11 cellular contexts compared by ENCODE assay signal in the genomic region with DNA sequence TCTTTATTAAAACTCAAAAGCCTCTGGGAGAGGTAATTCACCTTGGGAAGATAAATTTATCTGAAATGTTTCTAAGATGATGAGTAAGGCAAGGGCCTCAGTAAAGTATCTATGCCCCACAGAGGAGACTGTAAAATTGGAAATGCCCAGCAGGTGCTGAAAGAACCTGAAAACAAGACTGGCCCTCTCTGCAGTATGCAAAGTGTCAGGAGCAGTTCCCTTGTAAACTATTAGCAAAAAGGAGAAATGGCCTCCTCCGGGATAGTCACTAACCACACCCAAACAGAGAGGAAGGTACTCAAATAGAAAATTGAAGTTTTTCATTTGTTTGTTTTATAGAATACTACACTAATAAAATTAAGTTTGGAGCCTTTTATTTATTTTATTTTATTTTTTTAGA.
A peak's percentile ranks its signal among the peaks of the same experiment; 100 is the strongest.
DNase-seq lines count a peak whose midpoint lies in the region; ATAC-seq, FAIRE-seq and TF ChIP-seq lines count a peak whose summit lies in the region.
"Had no signal": no experiment of that assay in that cellular context is flagged by ENCODE, and none has a peak within 500 bp of the region (broad histone marks: within the 10 kb centered on the region; RNA-seq: fewer than 3 reads in every experiment).

No MANE protein-coding gene starts in this region.

- no peak overlapping the region for H3K27ac ChIP-seq in mesenchymal stem cell (ENCODE audit: low read length, poor library complexity, severe bottlenecking)

- no peak for FAIRE-seq in GM19239 (lab: Jason Lieb, UNC)

- H3K9ac ChIP-seq in mesenchymal stem cell (ENCODE audit: low read length) = no peak overlapping the region

- H2AK5ac ChIP-seq in mesenchymal stem cell (ENCODE audit: low read length, severe bottlenecking) = no peak overlapping the region

- no peak overlapping the region for H2BK5ac ChIP-seq in mesenchymal stem cell (ENCODE audit: low read depth, low read length, poor library complexity, severe bottlenecking)

- H3K27me3 ChIP-seq in mesenchymal stem cell (ENCODE audit: control insufficient read depth in 1 of 2, insufficient read depth in 1 of 2, low read length in 2 of 2) = peaks cover 0 to 4% of the 10 kb centered on the region in 2 experiments

- H3K4me1 ChIP-seq in mesenchymal stem cell (ENCODE audit: control insufficient read depth, insufficient read depth, low read depth, low read length) = peaks cover 7% of the 10 kb centered on the region

- peak; percentile 55 for ATAC-seq in GM21360 (IDR thresholded peaks at IDR 0.05; ENCODE audit: unreplicated experiment)
- peak; percentile 71 for ATAC-seq in HG02981 (IDR thresholded peaks at IDR 0.05; ENCODE audit: unreplicated experiment)

- no peak overlapping the region for H3K23ac ChIP-seq in mesenchymal stem cell (ENCODE audit: low read length in 2 of 2)

- no peaks in the 10 kb centered on the region for H3K9me3 ChIP-seq in mesenchymal stem cell (ENCODE audit: control insufficient read depth, low read length)

- no peak overlapping the region for H4K91ac ChIP-seq in mesenchymal stem cell (ENCODE audit: low read length)

- no peaks in the 10 kb centered on the region for H3K79me1 ChIP-seq in mesenchymal stem cell (replicated peaks; ENCODE audit: low read length, poor library complexity, severe bottlenecking)

- H3K18ac ChIP-seq in mesenchymal stem cell (ENCODE audit: low read depth in 1 of 2, low read length in 2 of 2) = no peak overlapping the region

- H3K4me3 ChIP-seq in GM12864 (ENCODE audit: low read depth, low read length) (no peak overlapping the region), mesenchymal stem cell (ENCODE audit: insufficient read depth in 1 of 2, low read depth in 1 of 2, low read length in 2 of 2) (no peak overlapping the region)
- H3K4me3 ChIP-seq: lung had no signal

- TF ChIP-seq CTCF in GM12864 (IDR thresholded peaks at IDR 0.05; ENCODE audit: low read depth, low read length, missing control alignments) = peak; percentile 9

- H3K4me2 ChIP-seq in mesenchymal stem cell (ENCODE audit: low read length, poor library complexity, severe bottlenecking) = no peak overlapping the region

- H2BK15ac ChIP-seq in mesenchymal stem cell (ENCODE audit: low read depth, poor library complexity, severe bottlenecking) = no peak overlapping the region

- no peak overlapping the region for H4K8ac ChIP-seq in mesenchymal stem cell (ENCODE audit: low read length)

- no peak overlapping the region for H3K4ac ChIP-seq in mesenchymal stem cell (ENCODE audit: low read depth in 1 of 2, low read length in 2 of 2)

- peak; percentile 26 for DNase-seq in GM12864 (ENCODE audit: low read depth)
- DNase-seq in NCI-H526 (lab: John Stamatoyannopoulos, UW) = peak; percentile 81 to 89
- DNase-seq in GM19239 (ENCODE audit: insufficient read length, low spot score) = no peak
- DNase-seq in hepatic stellate cell (ENCODE audit: low spot score) = no peak
- no peak for DNase-seq in NCI-H345 (lab: John Stamatoyannopoulos, UW)
- DNase-seq in mesenchymal stem cell = no peak
- DNase-seq: activated CD4-positive, alpha-beta memory T cell treated with anti-CD3 and anti-CD28 coated beads for 36 hours; posterior cingulate gyrus had no signal

- no peaks in the 10 kb centered on the region for H3K36me3 ChIP-seq in mesenchymal stem cell (ENCODE audit: control insufficient read depth in 1 of 2, insufficient read depth in 2 of 2, low read depth in 1 of 2, low read length in 2 of 2)

- no peak overlapping the region for H2AFZ ChIP-seq in mesenchymal stem cell (ENCODE audit: low read depth, low read length)

- WGBS in mesenchymal stem cell = no CpG with 5 or more reads among the region's 1 CpG

- no peak overlapping the region for H2BK120ac ChIP-seq in mesenchymal stem cell (ENCODE audit: low read depth, low read length)

- no peak overlapping the region for H3K14ac ChIP-seq in mesenchymal stem cell (ENCODE audit: low read length in 2 of 2)

- no peak overlapping the region for H2BK12ac ChIP-seq in mesenchymal stem cell (ENCODE audit: low read length in 2 of 2)

Comparison
In these comparisons a context has a peak if more than half of its experiments do, and no peak if none do; other contexts are left out.
1. DNase-seq: peak in GM12864 (single experiment) and NCI-H526 (2 of 2); none in GM19239 (single experiment), hepatic stellate cell (single experiment), NCI-H345 (single experiment) and mesenchymal stem cell (single experiment).